In the genomic region with DNA sequence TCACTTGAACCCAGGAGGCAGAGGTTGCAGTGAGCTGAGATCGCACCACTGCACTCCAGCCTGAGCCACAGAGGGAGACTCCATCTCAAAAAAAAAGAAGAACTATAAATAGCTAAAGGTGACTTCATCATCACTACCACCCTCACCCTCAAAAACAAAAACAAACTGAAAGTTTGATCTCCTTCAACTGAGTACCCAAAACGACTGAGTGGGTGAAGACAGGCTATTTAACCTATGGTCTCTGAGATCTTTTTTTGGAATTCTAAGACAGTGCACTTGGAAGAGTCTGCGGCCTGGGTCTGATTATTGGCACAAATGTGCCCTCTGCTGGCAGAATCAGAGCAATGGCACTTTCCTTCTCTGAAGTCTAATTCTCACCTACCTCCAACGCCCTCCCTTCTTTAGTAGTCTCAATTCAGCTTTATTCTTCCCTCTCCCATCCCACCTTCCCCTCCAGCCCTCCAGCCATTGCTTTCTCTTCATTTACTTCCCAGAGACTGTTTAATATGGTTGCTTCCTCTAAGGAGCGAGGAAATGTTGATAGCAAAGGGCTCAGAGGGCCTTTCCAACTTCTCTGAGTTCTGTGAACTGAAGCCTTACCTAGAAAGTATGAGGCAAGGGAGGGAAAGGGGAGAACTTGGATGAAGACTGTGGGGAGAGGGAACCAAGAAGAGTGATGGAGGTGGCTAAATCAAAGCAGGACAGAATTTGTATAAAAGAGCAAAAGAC, we compare ENCODE assay signal across 8 cellular contexts. TPM values are rescaled to one million over a fixed set of nuclear protein-coding genes. Genes with fewer than 3 reads are reported as not detected.
DNase-seq lines count a peak whose midpoint lies in the region; ATAC-seq and FAIRE-seq lines count a peak whose summit lies in the region.

No MANE protein-coding gene starts in this region.

- peaks cover 15% of the 10 kb centered on the region for H3K27me3 Mint-ChIP-seq in activated T-helper 1 cell treated with anti-CD3 and anti-CD28 coated beads, Interleukin-12 subunit alpha, Interleukin-12 subunit beta, Interleukin-2, Interleukin-4 antibody, amounts not matched to agents 30 ng/mL and 10 ng/mL and 1 ng/mL, durations not matched to agents 14 hours and 24 hours and 36 hours (ENCODE audit: insufficient read depth)

- H3K4me3 Mint-ChIP-seq in activated T-helper 1 cell treated with anti-CD3 and anti-CD28 coated beads, Interleukin-12 subunit alpha, Interleukin-12 subunit beta, Interleukin-2, Interleukin-4 antibody, amounts not matched to agents 30 ng/mL and 10 ng/mL and 1 ng/mL, durations not matched to agents 14 hours and 24 hours and 36 hours, result peak overlapping the region; percentile 11

- ATAC-seq in GM21717 (IDR thresholded peaks at IDR 0.05; ENCODE audit: unreplicated experiment) (no peak), GM19324 (IDR thresholded peaks at IDR 0.05; ENCODE audit: low FRiP score, unreplicated experiment) (no peak)

- H3K27ac Mint-ChIP-seq in activated T-helper 1 cell treated with anti-CD3 and anti-CD28 coated beads, Interleukin-12 subunit alpha, Interleukin-12 subunit beta, Interleukin-2, Interleukin-4 antibody, amounts not matched to agents 30 ng/mL and 10 ng/mL and 1 ng/mL, durations not matched to agents 14 hours and 24 hours and 36 hours, result peak overlapping the region; percentile 2

- H3K27me3 ChIP-seq in neuron (ENCODE audit: insufficient read depth, low read length), result no peaks in the 10 kb centered on the region

- H2AFZ ChIP-seq in neuron (ENCODE audit: low read depth, low read length), result peak overlapping the region; percentile 48

- H3K4me1 ChIP-seq in neuron (ENCODE audit: insufficient read depth, low read length), result no peaks in the 10 kb centered on the region

- no peaks in the 10 kb centered on the region for H3K36me3 Mint-ChIP-seq in activated T-helper 1 cell treated with anti-CD3 and anti-CD28 coated beads, Interleukin-12 subunit alpha, Interleukin-12 subunit beta, Interleukin-2, Interleukin-4 antibody, amounts not matched to agents 30 ng/mL and 10 ng/mL and 1 ng/mL, durations not matched to agents 14 hours and 24 hours and 36 hours (ENCODE audit: low read depth)

- H3K9me3 ChIP-seq in neuron (ENCODE audit: low read length), result no peaks in the 10 kb centered on the region

- peaks cover 23% of the 10 kb centered on the region for H3K4me1 Mint-ChIP-seq in activated T-helper 1 cell treated with anti-CD3 and anti-CD28 coated beads, Interleukin-12 subunit alpha, Interleukin-12 subunit beta, Interleukin-2, Interleukin-4 antibody, amounts not matched to agents 30 ng/mL and 10 ng/mL and 1 ng/mL, durations not matched to agents 14 hours and 24 hours and 36 hours (ENCODE audit: low read depth)

- DNase-seq in ELF-1 (ENCODE audit: low read depth, low spot score) (peak; percentile 78), HTR-8/SVneo (ENCODE audit: insufficient read length, low spot score) (peak; percentile 76), OCI-M2 (lab: John Stamatoyannopoulos, UW; ENCODE audit: unreplicated experiment) (peak; percentile 23), fibroblast of peridontal ligament (ENCODE audit: extremely low read depth) (peak; percentile 83)
- peak; percentile 24 for DNase-seq in activated T-helper 1 cell treated with anti-CD3 and anti-CD28 coated beads, Interleukin-12 subunit alpha, Interleukin-12 subunit beta, Interleukin-2, Interleukin-4 antibody, amounts not matched to agents 30 ng/mL and 10 ng/mL and 1 ng/mL, durations not matched to agents 14 hours and 24 hours and 36 hours (ENCODE audit: low spot score)

- no peaks in the 10 kb centered on the region for H3K36me3 ChIP-seq in neuron (ENCODE audit: insufficient read depth, low read length)

- intact Hi-C loops in activated T-helper 1 cell treated with anti-CD3 and anti-CD28 coated beads, Interleukin-12 subunit alpha, Interleukin-12 subunit beta, Interleukin-2, Interleukin-4 antibody, amounts not matched to agents 30 ng/mL and 10 ng/mL and 1 ng/mL, durations not matched to agents 14 hours and 24 hours and 36 hours (cut with micrococcal nuclease), result loop anchor here (1.0 to 5.0 kb wide), 4 partner anchors 19 to 380 kb away; partner anchors contain the start of gene CFAP70

- H3K4me3 ChIP-seq in neuron (ENCODE audit: low read length), result no peak overlapping the region

- no peaks in the 10 kb centered on the region for H3K9me3 Mint-ChIP-seq in activated T-helper 1 cell treated with anti-CD3 and anti-CD28 coated beads, Interleukin-12 subunit alpha, Interleukin-12 subunit beta, Interleukin-2, Interleukin-4 antibody, amounts not matched to agents 30 ng/mL and 10 ng/mL and 1 ng/mL, durations not matched to agents 14 hours and 24 hours and 36 hours

- no peak for FAIRE-seq in HTR-8/SVneo (lab: Jason Lieb, UNC)

RNA-seq across cellular contexts. Expression of gene MYOZ1, which starts 2.9 kb away (rescaled TPM):
- total RNA-seq in activated T-helper 1 cell treated with anti-CD3 and anti-CD28 coated beads, Interleukin-12 subunit alpha, Interleukin-12 subunit beta, Interleukin-2, Interleukin-4 antibody, amounts not matched to agents 30 ng/mL and 10 ng/mL and 1 ng/mL, durations not matched to agents 14 hours and 24 hours and 36 hours, result not detected in 2 replicates

RNA-seq across cellular contexts. Expression of gene SYNPO2L, which starts 11.7 kb away (rescaled TPM):
- 0.03 TPM in 1 of 2 replicates, not detected in the other for total RNA-seq in activated T-helper 1 cell treated with anti-CD3 and anti-CD28 coated beads, Interleukin-12 subunit alpha, Interleukin-12 subunit beta, Interleukin-2, Interleukin-4 antibody, amounts not matched to agents 30 ng/mL and 10 ng/mL and 1 ng/mL, durations not matched to agents 14 hours and 24 hours and 36 hours

RNA-seq across cellular contexts. Expression of gene USP54, which starts 53.0 kb away (rescaled TPM):
- total RNA-seq in activated T-helper 1 cell treated with anti-CD3 and anti-CD28 coated beads, Interleukin-12 subunit alpha, Interleukin-12 subunit beta, Interleukin-2, Interleukin-4 antibody, amounts not matched to agents 30 ng/mL and 10 ng/mL and 1 ng/mL, durations not matched to agents 14 hours and 24 hours and 36 hours, result 8.6 and 9.7 TPM in 2 replicates

RNA-seq across cellular contexts. Expression of gene AGAP5, which starts 53.7 kb away (rescaled TPM):
- total RNA-seq in activated T-helper 1 cell treated with anti-CD3 and anti-CD28 coated beads, Interleukin-12 subunit alpha, Interleukin-12 subunit beta, Interleukin-2, Interleukin-4 antibody, amounts not matched to agents 30 ng/mL and 10 ng/mL and 1 ng/mL, durations not matched to agents 14 hours and 24 hours and 36 hours, result 10.2 and 11.0 TPM in 2 replicates

Comparison
In these comparisons a context has a peak if more than half of its experiments do, and no peak if none do; other contexts are left out.
1. DNase-seq: peak in every context shown above with its lines; median percentile 83 in fibroblast of peridontal ligament; 78 in ELF-1; 76 in HTR-8/SVneo; 24 in activated T-helper 1 cell treated with anti-CD3 and anti-CD28 coated beads, Interleukin-12 subunit alpha, Interleukin-12 subunit beta, Interleukin-2, Interleukin-4 antibody, amounts not matched to agents 30 ng/mL and 10 ng/mL and 1 ng/mL, durations not matched to agents 14 hours and 24 hours and 36 hours; 23 in OCI-M2.